In the genomic region with DNA sequence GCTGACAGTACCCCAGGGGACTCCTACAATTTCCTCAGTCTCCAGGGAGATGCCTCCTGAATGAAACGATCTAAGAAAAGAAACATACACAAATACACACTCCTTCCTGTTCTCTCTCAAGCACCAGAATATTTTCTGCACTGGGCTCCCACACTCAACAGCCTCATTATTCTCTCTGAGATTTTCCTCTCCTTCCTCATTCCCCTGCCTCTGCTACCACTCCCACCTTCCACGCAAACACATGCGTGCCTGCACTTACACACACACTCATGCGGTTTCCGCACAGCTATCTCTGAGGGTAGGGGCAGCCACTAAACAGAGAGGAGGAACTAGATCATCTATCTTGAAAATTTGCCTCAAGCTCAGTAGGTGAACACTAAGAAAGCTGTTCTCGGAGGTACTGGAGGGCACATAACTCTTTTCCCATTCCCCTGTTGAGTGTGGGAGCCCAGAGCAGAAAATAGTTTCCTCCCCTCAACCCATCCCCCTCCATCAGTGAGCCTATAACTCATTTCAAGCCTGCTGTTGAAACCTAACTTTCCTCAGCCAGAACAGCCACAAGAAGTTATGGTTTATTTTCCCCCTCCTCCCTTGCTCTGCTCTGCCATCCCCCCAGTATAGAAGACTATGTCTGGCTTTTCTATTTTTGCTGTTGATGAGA, we compare ENCODE assay signal across 8 cellular contexts. TPM values are rescaled to one million over a fixed set of nuclear protein-coding genes. Genes with fewer than 3 reads are reported as not detected.
DNase-seq lines count a peak whose midpoint lies in the region; ATAC-seq and TF ChIP-seq lines count a peak whose summit lies in the region.

No MANE protein-coding gene starts in this region.

- H3K36me3 Mint-ChIP-seq in activated naive CD4-positive, alpha-beta T cell treated with anti-CD3 and anti-CD28 coated beads, Interleukin-2, amount 50 U/mL, for 72 hours = peaks cover 0 to 19% of the 10 kb centered on the region in 2 donors
- no peaks in the 10 kb centered on the region for H3K36me3 Mint-ChIP-seq in nephron progenitor cell (ENCODE audit: low read depth)

- TF ChIP-seq CTCF in nephron progenitor cell (IDR thresholded peaks at IDR 0.05) = no peak

- H3K4me3 Mint-ChIP-seq in nephron progenitor cell = peak overlapping the region; percentile 59

- peak overlapping the region; percentile 15 to 21 for H3K27ac Mint-ChIP-seq in activated naive CD4-positive, alpha-beta T cell treated with anti-CD3 and anti-CD28 coated beads, Interleukin-2, amount 50 U/mL, for 72 hours
- peak overlapping the region; percentile 96 for H3K27ac Mint-ChIP-seq in nephron progenitor cell

- H3K9me3 Mint-ChIP-seq in activated naive CD4-positive, alpha-beta T cell treated with anti-CD3 and anti-CD28 coated beads, Interleukin-2, amount 50 U/mL, for 72 hours = peaks cover 0 to 13% of the 10 kb centered on the region in 2 donors
- H3K9me3 Mint-ChIP-seq in nephron progenitor cell = peaks cover 19% of the 10 kb centered on the region

- H3K27me3 Mint-ChIP-seq in nephron progenitor cell (ENCODE audit: low read depth, poor library complexity) = no peaks in the 10 kb centered on the region

- DNase-seq in Kasumi-1 (lab: John Stamatoyannopoulos, UW) = peak; percentile 88 to 91
- peak in 1 of 2 donors; percentile 27 for DNase-seq in activated naive CD4-positive, alpha-beta T cell treated with anti-CD3 and anti-CD28 coated beads, Interleukin-2, amount 50 U/mL, for 72 hours (ENCODE audit: low spot score in 2 of 2)
- DNase-seq in nephron progenitor cell = peak; percentile 19
- no peak for DNase-seq in NCI-H2081 (lab: John Stamatoyannopoulos, UW)
- no peak for DNase-seq in cerebellar cortex (ENCODE audit: low spot score)
- no peak for DNase-seq in HuH-7 (ENCODE audit: low spot score)

- peaks cover 32% of the 10 kb centered on the region for H3K4me1 Mint-ChIP-seq in nephron progenitor cell

- ATAC-seq in GM18502 (IDR thresholded peaks at IDR 0.05; ENCODE audit: poor library complexity, unreplicated experiment) (peak; percentile 84), GM21717 (IDR thresholded peaks at IDR 0.05; ENCODE audit: unreplicated experiment) (peak; percentile 82)
- peak; percentile 89 to 94 for ATAC-seq in activated naive CD4-positive, alpha-beta T cell treated with anti-CD3 and anti-CD28 coated beads, Interleukin-2, amount 50 U/mL, for 72 hours

RNA-seq across cellular contexts. Expression of a gene that starts 30.5 kb away (rescaled TPM):
- 100 to 1,000 TPM in 1 of 2 donors, 10 to 100 TPM in 1; 27.0 to 111 TPM for total RNA-seq in activated naive CD4-positive, alpha-beta T cell treated with anti-CD3 and anti-CD28 coated beads, Interleukin-2, amount 50 U/mL, for 72 hours

Comparison
In these comparisons a context has a peak if more than half of its experiments do, and no peak if none do; other contexts are left out.
1. DNase-seq: peak in Kasumi-1 (2 of 2) and nephron progenitor cell (single experiment); none in NCI-H2081 (0 of 2), cerebellar cortex (single experiment) and HuH-7 (single experiment).
2. Peak in every context shown above with its lines, with median percentiles within 50 percentile points of each other: ATAC-seq.